1 cellular context compared by ENCODE assay signal in the genomic region with DNA sequence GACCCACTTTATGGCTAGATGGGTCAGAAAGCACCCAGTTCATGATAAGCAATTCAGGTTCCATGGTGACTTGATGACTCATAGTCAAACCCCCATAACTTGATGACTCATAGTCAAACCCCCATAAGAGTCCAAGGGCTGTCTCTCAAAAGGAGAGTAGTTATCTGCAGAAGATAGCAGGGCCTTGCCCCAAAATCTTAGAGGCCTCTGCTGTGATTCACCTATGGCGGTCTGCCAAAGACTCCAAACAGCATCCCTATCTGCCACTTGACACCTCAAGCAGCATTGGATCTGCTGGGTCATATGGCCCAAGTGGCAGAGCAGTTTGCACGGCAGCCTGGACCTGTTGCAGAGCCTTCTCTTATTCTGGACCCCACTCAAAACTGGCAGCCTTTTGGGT.
TF ChIP-seq lines count a peak whose summit lies in the region.

No MANE protein-coding gene starts in this region.

TF ChIP-seq in K562, 482 proteins besides CTCF, POLR2A, EP300 and RAD21:
- TF ChIP-seq KDM1A (IDR thresholded peaks at IDR 0.05) = peak; percentile 49 to 60; a peak in 2 of 4 replicates
- peak; percentile 95 for TF ChIP-seq JUNB (CRISPR knock-in tag; conservative IDR thresholded peaks at IDR 0.05)
- peak; percentile 18; the same call in 1 of the 2 replicates for TF ChIP-seq NFIC (IDR thresholded peaks at IDR 0.05)
- TF ChIP-seq ATF3 (IDR thresholded peaks at IDR 0.05) = peak; percentile 48
- TF ChIP-seq ATF3 (CRISPR knock-in tag; conservative IDR thresholded peaks at IDR 0.05) = no peak
- no peak for TF ChIP-seq CHD2 (IDR thresholded peaks at IDR 0.05; ENCODE audit: low read depth, low read length)
- TF ChIP-seq ADNP (tag; IDR thresholded peaks at IDR 0.05) = no peak
